Comparison of ENCODE assay signal across 1 cellular context in genomic region chr5:92372766-92373165, GRCh38.
TF ChIP-seq lines count a peak whose summit lies in the region.

No MANE protein-coding gene starts in this region.

TF ChIP-seq in IMR-90, 13 proteins besides CTCF, POLR2A, EP300 and RAD21 (continued from another document):
- TF ChIP-seq USF2 (IDR thresholded peaks at IDR 0.05; ENCODE audit: low read depth, low read length), result no peak
- TF ChIP-seq MXI1 (IDR thresholded peaks at IDR 0.05; ENCODE audit: borderline replicate concordance, low read depth, low read length), result no peak
- TF ChIP-seq NFE2L2 (IDR thresholded peaks at IDR 0.05; ENCODE audit: low read depth, low read length), result no peak
- TF ChIP-seq ELK1 (IDR thresholded peaks at IDR 0.05; ENCODE audit: borderline replicate concordance, low read depth, low read length), result no peak
- no peak for TF ChIP-seq RCOR1 (IDR thresholded peaks at IDR 0.05; ENCODE audit: insufficient replicate concordance, low read length)
- TF ChIP-seq MAFK (IDR thresholded peaks at IDR 0.05; ENCODE audit: low read depth, low read length), result no peak
- no peak for TF ChIP-seq RFX5 (IDR thresholded peaks at IDR 0.05; ENCODE audit: low read depth, low read length)
- TF ChIP-seq FOS (IDR thresholded peaks at IDR 0.05; ENCODE audit: low read depth, low read length), result no peak
